Comparison of ENCODE assay signal across 1 cellular context in the genomic region with DNA sequence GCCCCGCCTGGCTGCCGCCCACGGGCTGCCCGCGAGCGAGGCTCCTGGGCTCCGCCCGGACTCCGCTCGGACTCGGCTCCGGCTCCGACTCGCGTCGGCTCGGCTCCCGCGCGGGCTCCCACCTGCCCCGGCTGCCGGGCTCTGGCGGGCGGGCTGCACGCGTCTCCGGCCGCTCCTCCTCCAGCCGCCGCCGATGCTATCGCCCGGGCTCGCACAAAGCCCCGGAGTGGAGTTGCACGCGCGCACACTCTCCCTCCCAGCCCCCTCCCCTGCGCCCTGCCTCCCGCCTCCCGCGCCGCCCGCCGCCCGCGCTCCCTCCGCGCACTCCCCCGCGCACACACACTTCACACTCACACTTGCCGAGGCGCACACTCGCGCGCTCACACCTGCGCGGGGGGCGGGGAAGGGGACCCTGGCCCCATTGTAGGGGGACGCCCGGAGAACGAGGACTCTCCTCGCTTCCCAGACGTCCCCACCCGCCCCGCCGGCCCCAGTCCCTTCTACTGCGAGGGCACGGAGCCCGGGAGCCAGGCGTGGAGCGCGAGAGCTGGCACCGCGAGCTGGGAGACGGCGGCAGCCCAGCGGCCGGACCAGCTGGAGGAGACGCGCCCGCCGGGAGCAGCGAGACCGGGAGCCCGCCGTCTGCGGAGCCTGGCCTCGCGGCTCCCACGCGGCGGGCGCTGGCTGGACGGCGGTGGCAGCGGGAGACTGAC.
TF ChIP-seq lines count a peak whose summit lies in the region.

Gene GRIK3, minus strand, starts transcription at position 215 of the 713 bp plus-strand sequence. CDS start 407 bp downstream, outside the sequence.

TF ChIP-seq in HEK293, 187 proteins besides CTCF, POLR2A, EP300 and RAD21 (continued from another document):
- TF ChIP-seq OSR2 (tag by site-specific recombination; IDR thresholded peaks at IDR 0.05) (no peak), ZNF670 (tag by site-specific recombination; IDR thresholded peaks at IDR 0.05; ENCODE audit: low read depth) (no peak), ZNF239 (tag by site-specific recombination; IDR thresholded peaks at IDR 0.05) (no peak), ZNF501 (tag by site-specific recombination; IDR thresholded peaks at IDR 0.05) (no peak), ZNF302 (tag by site-specific recombination; IDR thresholded peaks at IDR 0.05; ENCODE audit: low read depth) (no peak), ZNF274 (IDR thresholded peaks at IDR 0.05; ENCODE audit: low read length) (no peak), ZNF274 (tag by site-specific recombination; IDR thresholded peaks at IDR 0.05; ENCODE audit: borderline replicate concordance) (no peak), ZNF132 (tag by site-specific recombination; IDR thresholded peaks at IDR 0.05; ENCODE audit: borderline replicate concordance) (no peak), ZBTB6 (tag by site-specific recombination; IDR thresholded peaks at IDR 0.05) (no peak), KLF17 (tag by site-specific recombination; IDR thresholded peaks at IDR 0.05) (peak; percentile 61), ZSCAN30 (tag by site-specific recombination; IDR thresholded peaks at IDR 0.05) (0 out of 2 replicates have a peak, but pooled peaks have one; percentile 21), ZNF157 (tag by site-specific recombination; IDR thresholded peaks at IDR 0.05) (no peak), ZNF24 (tag by site-specific recombination; IDR thresholded peaks at IDR 0.05) (no peak), ZNF621 (tag by site-specific recombination; IDR thresholded peaks at IDR 0.05) (no peak), KLF10 (tag by site-specific recombination; IDR thresholded peaks at IDR 0.05) (no peak), ZNF626 (tag by site-specific recombination; IDR thresholded peaks at IDR 0.05) (no peak), ZNF114 (tag by site-specific recombination; IDR thresholded peaks at IDR 0.05) (no peak), ZBTB10 (tag by site-specific recombination; IDR thresholded peaks at IDR 0.05) (no peak), AEBP2 (tag by site-specific recombination; IDR thresholded peaks at IDR 0.05; ENCODE audit: borderline replicate concordance) (no peak), EGR2 (tag by site-specific recombination; IDR thresholded peaks at IDR 0.05; ENCODE audit: low read depth) (peak; percentile 61; the same call in 1 of the 2 replicates), SP3 (tag by site-specific recombination; IDR thresholded peaks at IDR 0.05) (peak; percentile 41; the same call in 1 of the 2 replicates), ZNF26 (tag by site-specific recombination; IDR thresholded peaks at IDR 0.05) (no peak), BCL11B (tag by site-specific recombination; IDR thresholded peaks at IDR 0.05; ENCODE audit: low read depth) (no peak), ZNF2 (tag by site-specific recombination; IDR thresholded peaks at IDR 0.05) (no peak), ZNF692 (tag by site-specific recombination; IDR thresholded peaks at IDR 0.05) (0 out of 2 replicates have a peak, but pooled peaks have one; percentile 20), ZNF23 (tag by site-specific recombination; IDR thresholded peaks at IDR 0.05; ENCODE audit: borderline replicate concordance) (no peak), IKZF3 (tag by site-specific recombination; IDR thresholded peaks at IDR 0.05) (no peak), ZFHX2 (tag by site-specific recombination; conservative IDR thresholded peaks at IDR 0.05) (peak; percentile 85), ZNF548 (tag by site-specific recombination; IDR thresholded peaks at IDR 0.05) (no peak), HOXC10 (CRISPR knock-in tag; IDR thresholded peaks at IDR 0.05) (no peak), ZNF341 (tag by site-specific recombination; IDR thresholded peaks at IDR 0.05; ENCODE audit: low read depth) (no peak), ZNF558 (tag by site-specific recombination; IDR thresholded peaks at IDR 0.05) (no peak), ZEB2 (tag by site-specific recombination; IDR thresholded peaks at IDR 0.05) (no peak)
- TF ChIP-seq, protein P1, sequence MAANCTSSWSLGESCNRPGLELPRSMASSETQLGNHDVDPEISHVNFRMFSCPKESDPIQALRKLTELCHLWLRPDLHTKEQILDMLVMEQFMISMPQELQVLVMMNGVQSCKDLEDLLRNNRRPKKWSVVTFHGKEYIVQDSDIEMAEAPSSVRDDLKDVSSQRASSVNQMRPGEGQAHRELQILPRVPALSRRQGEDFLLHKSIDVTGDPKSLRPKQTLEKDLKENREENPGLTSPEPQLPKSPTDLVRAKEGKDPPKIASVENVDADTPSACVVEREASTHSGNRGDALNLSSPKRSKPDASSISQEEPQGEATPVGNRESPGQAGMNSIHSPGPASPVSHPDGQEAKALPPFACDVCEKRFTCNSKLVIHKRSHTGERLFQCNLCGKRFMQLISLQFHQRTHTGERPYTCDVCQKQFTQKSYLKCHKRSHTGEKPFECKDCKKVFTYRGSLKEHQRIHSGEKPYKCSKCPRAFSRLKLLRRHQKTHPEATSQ (tag by site-specific recombination; IDR thresholded peaks at IDR 0.05): no peak
- TF ChIP-seq, protein P2, sequence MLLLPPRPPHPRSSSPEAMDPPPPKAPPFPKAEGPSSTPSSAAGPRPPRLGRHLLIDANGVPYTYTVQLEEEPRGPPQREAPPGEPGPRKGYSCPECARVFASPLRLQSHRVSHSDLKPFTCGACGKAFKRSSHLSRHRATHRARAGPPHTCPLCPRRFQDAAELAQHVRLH (tag by site-specific recombination; IDR thresholded peaks at IDR 0.05): no peak
- TF ChIP-seq, protein P3, sequence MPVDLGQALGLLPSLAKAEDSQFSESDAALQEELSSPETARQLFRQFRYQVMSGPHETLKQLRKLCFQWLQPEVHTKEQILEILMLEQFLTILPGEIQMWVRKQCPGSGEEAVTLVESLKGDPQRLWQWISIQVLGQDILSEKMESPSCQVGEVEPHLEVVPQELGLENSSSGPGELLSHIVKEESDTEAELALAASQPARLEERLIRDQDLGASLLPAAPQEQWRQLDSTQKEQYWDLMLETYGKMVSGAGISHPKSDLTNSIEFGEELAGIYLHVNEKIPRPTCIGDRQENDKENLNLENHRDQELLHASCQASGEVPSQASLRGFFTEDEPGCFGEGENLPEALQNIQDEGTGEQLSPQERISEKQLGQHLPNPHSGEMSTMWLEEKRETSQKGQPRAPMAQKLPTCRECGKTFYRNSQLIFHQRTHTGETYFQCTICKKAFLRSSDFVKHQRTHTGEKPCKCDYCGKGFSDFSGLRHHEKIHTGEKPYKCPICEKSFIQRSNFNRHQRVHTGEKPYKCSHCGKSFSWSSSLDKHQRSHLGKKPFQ (tag by site-specific recombination; IDR thresholded peaks at IDR 0.05): peak; percentile 98
- TF ChIP-seq, protein P4, sequence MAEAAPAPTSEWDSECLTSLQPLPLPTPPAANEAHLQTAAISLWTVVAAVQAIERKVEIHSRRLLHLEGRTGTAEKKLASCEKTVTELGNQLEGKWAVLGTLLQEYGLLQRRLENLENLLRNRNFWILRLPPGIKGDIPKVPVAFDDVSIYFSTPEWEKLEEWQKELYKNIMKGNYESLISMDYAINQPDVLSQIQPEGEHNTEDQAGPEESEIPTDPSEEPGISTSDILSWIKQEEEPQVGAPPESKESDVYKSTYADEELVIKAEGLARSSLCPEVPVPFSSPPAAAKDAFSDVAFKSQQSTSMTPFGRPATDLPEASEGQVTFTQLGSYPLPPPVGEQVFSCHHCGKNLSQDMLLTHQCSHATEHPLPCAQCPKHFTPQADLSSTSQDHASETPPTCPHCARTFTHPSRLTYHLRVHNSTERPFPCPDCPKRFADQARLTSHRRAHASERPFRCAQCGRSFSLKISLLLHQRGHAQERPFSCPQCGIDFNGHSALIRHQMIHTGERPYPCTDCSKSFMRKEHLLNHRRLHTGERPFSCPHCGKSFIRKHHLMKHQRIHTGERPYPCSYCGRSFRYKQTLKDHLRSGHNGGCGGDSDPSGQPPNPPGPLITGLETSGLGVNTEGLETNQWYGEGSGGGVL (tag by site-specific recombination; IDR thresholded peaks at IDR 0.05): peak; percentile 93
